ENCODE assay signal across 1 cellular context in the genomic region with DNA sequence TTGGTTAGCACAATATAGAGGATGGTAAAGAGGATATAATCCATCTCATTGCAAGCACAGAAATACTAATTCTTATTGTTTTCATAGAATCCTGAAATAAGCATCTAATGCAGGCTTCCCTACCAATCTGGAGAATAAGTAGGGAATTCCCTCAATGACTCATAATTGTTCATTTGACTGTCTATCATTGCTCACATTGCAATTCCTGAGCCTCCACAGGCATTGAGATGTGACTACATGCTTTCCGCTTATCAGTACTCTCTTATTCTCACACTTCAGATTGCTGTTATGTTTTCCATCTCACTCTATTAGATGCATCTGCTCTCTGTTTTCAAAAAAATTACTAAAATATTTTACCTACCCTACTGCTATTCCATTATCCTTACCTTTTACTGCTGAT.
TF ChIP-seq lines count a peak whose summit lies in the region.

No MANE protein-coding gene starts in this region.

TF ChIP-seq in GM12878, 131 proteins besides CTCF, POLR2A, EP300 and RAD21:
- TF ChIP-seq TCF3 (IDR thresholded peaks at IDR 0.05; ENCODE audit: borderline replicate concordance, insufficient read depth, low read depth, low read length), result no peak
- TF ChIP-seq, protein P1, sequence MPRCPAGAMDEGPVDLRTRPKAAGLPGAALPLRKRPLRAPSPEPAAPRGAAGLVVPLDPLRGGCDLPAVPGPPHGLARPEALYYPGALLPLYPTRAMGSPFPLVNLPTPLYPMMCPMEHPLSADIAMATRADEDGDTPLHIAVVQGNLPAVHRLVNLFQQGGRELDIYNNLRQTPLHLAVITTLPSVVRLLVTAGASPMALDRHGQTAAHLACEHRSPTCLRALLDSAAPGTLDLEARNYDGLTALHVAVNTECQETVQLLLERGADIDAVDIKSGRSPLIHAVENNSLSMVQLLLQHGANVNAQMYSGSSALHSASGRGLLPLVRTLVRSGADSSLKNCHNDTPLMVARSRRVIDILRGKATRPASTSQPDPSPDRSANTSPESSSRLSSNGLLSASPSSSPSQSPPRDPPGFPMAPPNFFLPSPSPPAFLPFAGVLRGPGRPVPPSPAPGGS (IDR thresholded peaks at IDR 0.05; ENCODE audit: borderline replicate concordance, insufficient read depth, low read depth, low read length, poor library complexity, severe bottlenecking), result peak; percentile 75
TF ChIP-seq in GM12878: peak in this region for 1.
